2 cellular contexts compared by ENCODE assay signal in the genomic region with DNA sequence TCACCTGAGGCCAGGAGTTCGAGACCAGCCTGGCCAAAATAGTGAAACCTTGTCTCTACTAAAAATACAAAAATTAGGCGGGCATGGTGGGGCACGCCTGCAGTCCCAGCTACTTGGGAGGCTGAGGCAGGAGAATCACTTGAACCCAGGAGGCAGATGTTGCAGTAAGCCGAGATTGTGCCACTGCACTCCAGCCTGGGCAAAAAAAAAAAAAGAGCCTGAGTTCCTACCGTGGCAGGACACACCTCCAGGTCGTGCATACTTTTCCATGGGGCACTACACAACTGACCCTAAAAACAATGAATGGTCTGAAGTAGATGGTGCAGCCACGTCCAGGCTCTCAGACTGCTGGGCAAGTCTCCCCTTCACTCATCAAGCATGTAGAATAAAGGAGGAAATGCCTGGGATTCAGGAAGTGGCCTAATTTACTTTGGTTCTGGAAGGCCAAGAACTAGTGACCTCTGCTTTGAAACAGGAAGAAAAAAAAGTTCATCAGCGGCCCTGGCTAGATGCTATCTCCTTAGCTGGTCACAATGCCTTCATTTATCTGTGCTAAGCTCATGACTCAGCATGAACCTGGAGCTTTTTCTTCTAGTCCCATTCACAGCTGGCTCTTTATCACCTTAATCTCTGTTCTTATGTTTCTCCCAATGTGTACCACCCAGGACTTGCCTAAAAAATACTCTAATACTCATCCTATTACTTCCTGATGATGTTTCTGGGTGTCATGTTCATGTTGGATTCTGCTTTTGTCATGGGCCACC.
TF ChIP-seq lines count a peak whose summit lies in the region.

No MANE protein-coding gene starts in this region.

TF ChIP-seq in K562, 482 proteins besides CTCF, POLR2A, EP300 and RAD21 (continued from another document and continues in another):
- TF ChIP-seq, protein P1, sequence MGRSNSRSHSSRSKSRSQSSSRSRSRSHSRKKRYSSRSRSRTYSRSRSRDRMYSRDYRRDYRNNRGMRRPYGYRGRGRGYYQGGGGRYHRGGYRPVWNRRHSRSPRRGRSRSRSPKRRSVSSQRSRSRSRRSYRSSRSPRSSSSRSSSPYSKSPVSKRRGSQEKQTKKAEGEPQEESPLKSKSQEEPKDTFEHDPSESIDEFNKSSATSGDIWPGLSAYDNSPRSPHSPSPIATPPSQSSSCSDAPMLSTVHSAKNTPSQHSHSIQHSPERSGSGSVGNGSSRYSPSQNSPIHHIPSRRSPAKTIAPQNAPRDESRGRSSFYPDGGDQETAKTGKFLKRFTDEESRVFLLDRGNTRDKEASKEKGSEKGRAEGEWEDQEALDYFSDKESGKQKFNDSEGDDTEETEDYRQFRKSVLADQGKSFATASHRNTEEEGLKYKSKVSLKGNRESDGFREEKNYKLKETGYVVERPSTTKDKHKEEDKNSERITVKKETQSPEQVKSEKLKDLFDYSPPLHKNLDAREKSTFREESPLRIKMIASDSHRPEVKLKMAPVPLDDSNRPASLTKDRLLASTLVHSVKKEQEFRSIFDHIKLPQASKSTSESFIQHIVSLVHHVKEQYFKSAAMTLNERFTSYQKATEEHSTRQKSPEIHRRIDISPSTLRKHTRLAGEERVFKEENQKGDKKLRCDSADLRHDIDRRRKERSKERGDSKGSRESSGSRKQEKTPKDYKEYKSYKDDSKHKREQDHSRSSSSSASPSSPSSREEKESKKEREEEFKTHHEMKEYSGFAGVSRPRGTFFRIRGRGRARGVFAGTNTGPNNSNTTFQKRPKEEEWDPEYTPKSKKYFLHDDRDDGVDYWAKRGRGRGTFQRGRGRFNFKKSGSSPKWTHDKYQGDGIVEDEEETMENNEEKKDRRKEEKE (IDR thresholded peaks at IDR 0.05; ENCODE audit: borderline replicate concordance in 1 of 2, control insufficient read depth in 1 of 2, low read depth in 2 of 2, low read length in 1 of 2): no peak
- TF ChIP-seq E2F4 (CRISPR knock-in tag; IDR thresholded peaks at IDR 0.05; ENCODE audit: low read depth): no peak

TF ChIP-seq in HepG2, 621 proteins besides CTCF, POLR2A, EP300 and RAD21 (continued from another document and continues in another):
- TF ChIP-seq, protein P2, sequence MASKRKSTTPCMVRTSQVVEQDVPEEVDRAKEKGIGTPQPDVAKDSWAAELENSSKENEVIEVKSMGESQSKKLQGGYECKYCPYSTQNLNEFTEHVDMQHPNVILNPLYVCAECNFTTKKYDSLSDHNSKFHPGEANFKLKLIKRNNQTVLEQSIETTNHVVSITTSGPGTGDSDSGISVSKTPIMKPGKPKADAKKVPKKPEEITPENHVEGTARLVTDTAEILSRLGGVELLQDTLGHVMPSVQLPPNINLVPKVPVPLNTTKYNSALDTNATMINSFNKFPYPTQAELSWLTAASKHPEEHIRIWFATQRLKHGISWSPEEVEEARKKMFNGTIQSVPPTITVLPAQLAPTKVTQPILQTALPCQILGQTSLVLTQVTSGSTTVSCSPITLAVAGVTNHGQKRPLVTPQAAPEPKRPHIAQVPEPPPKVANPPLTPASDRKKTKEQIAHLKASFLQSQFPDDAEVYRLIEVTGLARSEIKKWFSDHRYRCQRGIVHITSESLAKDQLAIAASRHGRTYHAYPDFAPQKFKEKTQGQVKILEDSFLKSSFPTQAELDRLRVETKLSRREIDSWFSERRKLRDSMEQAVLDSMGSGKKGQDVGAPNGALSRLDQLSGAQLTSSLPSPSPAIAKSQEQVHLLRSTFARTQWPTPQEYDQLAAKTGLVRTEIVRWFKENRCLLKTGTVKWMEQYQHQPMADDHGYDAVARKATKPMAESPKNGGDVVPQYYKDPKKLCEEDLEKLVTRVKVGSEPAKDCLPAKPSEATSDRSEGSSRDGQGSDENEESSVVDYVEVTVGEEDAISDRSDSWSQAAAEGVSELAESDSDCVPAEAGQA (IDR thresholded peaks at IDR 0.05; ENCODE audit: low read depth): 0 out of 2 replicates have a peak, but pooled peaks have one; percentile 30
- TF ChIP-seq, protein P2 (CRISPR knock-in tag; IDR thresholded peaks at IDR 0.05; ENCODE audit: borderline replicate concordance): no peak
- no peak for TF ChIP-seq ATF5 (CRISPR knock-in tag; IDR thresholded peaks at IDR 0.05; ENCODE audit: low read depth)
- TF ChIP-seq NFATC3 (CRISPR knock-in tag; IDR thresholded peaks at IDR 0.05): no peak
- no peak for TF ChIP-seq TCF12 (IDR thresholded peaks at IDR 0.05)
- peak; percentile 81 for TF ChIP-seq TCF12 (CRISPR knock-in tag; IDR thresholded peaks at IDR 0.05)
- peak; percentile 79; the same call in 1 of the 2 replicates for TF ChIP-seq YEATS2 (CRISPR knock-in tag; IDR thresholded peaks at IDR 0.05; ENCODE audit: borderline replicate concordance)
- peak; percentile 64; the same call in 1 of the 2 replicates for TF ChIP-seq SIX1 (CRISPR knock-in tag; IDR thresholded peaks at IDR 0.05; ENCODE audit: borderline replicate concordance)
- TF ChIP-seq STAG1 (CRISPR knock-in tag; IDR thresholded peaks at IDR 0.05): no peak
- no peak for TF ChIP-seq ZNF891 (CRISPR knock-in tag; IDR thresholded peaks at IDR 0.05)
- no peak; the same call in 1 of the 2 replicates for TF ChIP-seq TFDP1 (CRISPR knock-in tag; IDR thresholded peaks at IDR 0.05; ENCODE audit: borderline replicate concordance)
- no peak for TF ChIP-seq MAZ (IDR thresholded peaks at IDR 0.05; ENCODE audit: borderline replicate concordance, low read depth, low read length)
- TF ChIP-seq MAZ (CRISPR knock-in tag; IDR thresholded peaks at IDR 0.05; ENCODE audit: low read depth): no peak
- no peak; the same call in 1 of the 2 replicates for TF ChIP-seq PAWR (CRISPR knock-in tag; IDR thresholded peaks at IDR 0.05; ENCODE audit: borderline replicate concordance)
- TF ChIP-seq MAFG (CRISPR knock-in tag; IDR thresholded peaks at IDR 0.05): peak; percentile 92
- TF ChIP-seq CAMTA2 (CRISPR knock-in tag; IDR thresholded peaks at IDR 0.05; ENCODE audit: borderline replicate concordance): 0 out of 2 replicates have a peak, but pooled peaks have one; percentile 91
- TF ChIP-seq ZNF552 (CRISPR knock-in tag; IDR thresholded peaks at IDR 0.05; ENCODE audit: borderline replicate concordance): no peak; the same call in 1 of the 2 replicates
- TF ChIP-seq, protein P3, sequence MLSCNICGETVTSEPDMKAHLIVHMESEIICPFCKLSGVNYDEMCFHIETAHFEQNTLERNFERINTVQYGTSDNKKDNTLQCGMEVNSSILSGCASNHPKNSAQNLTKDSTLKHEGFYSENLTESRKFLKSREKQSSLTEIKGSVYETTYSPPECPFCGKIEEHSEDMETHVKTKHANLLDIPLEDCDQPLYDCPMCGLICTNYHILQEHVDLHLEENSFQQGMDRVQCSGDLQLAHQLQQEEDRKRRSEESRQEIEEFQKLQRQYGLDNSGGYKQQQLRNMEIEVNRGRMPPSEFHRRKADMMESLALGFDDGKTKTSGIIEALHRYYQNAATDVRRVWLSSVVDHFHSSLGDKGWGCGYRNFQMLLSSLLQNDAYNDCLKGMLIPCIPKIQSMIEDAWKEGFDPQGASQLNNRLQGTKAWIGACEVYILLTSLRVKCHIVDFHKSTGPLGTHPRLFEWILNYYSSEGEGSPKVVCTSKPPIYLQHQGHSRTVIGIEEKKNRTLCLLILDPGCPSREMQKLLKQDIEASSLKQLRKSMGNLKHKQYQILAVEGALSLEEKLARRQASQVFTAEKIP (CRISPR knock-in tag; IDR thresholded peaks at IDR 0.05; ENCODE audit: borderline replicate concordance): no peak
- no peak for TF ChIP-seq ZSCAN12 (CRISPR knock-in tag; IDR thresholded peaks at IDR 0.05)
- peak; percentile 42; the same call in 1 of the 2 replicates for TF ChIP-seq SIN3A (IDR thresholded peaks at IDR 0.05; ENCODE audit: borderline replicate concordance, low read depth, low read length)
- no peak for TF ChIP-seq IRX3 (CRISPR knock-in tag; IDR thresholded peaks at IDR 0.05; ENCODE audit: borderline replicate concordance, low read depth)
- peak; percentile 52; the same call in 1 of the 2 replicates for TF ChIP-seq ZNF143 (CRISPR knock-in tag; IDR thresholded peaks at IDR 0.05)
- TF ChIP-seq, protein P4, sequence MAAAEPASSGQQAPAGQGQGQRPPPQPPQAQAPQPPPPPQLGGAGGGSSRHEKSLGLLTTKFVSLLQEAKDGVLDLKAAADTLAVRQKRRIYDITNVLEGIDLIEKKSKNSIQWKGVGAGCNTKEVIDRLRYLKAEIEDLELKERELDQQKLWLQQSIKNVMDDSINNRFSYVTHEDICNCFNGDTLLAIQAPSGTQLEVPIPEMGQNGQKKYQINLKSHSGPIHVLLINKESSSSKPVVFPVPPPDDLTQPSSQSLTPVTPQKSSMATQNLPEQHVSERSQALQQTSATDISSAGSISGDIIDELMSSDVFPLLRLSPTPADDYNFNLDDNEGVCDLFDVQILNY (CRISPR knock-in tag; conservative IDR thresholded peaks at IDR 0.05): no peak
- peak; percentile 41; the same call in 1 of the 2 replicates for TF ChIP-seq ATF7-NPFF (CRISPR knock-in tag; IDR thresholded peaks at IDR 0.05; ENCODE audit: low read depth)
- TF ChIP-seq FIP1L1 (IDR thresholded peaks at IDR 0.05; ENCODE audit: borderline replicate concordance, insufficient read depth, low read depth, low read length): no peak
- TF ChIP-seq HDAC2 (CRISPR knock-in tag; IDR thresholded peaks at IDR 0.05): peak; percentile 92
- no peak for TF ChIP-seq ZNF639 (CRISPR knock-in tag; conservative IDR thresholded peaks at IDR 0.05)
- TF ChIP-seq MTA1 (CRISPR knock-in tag; IDR thresholded peaks at IDR 0.05; ENCODE audit: borderline replicate concordance): no peak
- TF ChIP-seq NFAT5 (CRISPR knock-in tag; IDR thresholded peaks at IDR 0.05): 0 out of 2 replicates have a peak, but pooled peaks have one; percentile 38
